1 cellular context compared by ENCODE assay signal in the genomic region with DNA sequence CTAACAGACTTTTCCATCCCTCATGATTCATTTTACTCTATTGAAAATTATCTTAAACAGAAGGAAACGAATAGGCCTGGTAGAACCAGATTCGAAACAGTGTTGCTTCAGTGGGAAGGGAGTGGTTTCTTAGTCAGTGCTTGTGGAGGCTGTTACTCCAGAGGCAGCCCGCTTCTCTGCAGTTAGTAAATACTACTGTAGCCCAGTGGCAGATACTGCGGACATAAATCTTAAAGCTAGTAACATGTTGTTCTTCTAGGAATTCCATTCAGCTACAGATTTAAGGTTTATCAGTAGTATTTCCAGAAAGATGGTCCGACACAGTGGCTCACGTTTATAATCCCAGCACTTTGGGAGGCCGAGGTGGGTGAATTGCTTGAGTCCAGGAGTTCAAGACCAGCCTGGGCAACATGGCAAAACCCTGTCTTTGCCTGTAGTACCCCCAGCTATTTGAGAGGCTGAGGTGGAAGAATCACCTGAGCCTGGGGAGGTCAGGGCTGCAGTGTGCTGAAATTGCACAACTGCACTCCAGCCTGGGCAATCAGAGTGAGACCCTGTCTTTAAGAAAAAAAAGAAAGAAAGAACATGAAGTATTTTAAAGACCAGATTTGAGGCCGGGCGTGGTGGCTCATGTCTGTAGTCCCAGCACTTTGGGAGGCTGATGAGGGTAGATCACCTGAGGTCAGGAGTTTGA.
TF ChIP-seq lines count a peak whose summit lies in the region.

No MANE protein-coding gene starts in this region.

TF ChIP-seq in A549, 52 proteins besides CTCF, POLR2A, EP300 and RAD21 (continued from another document):
- TF ChIP-seq, protein P1, sequence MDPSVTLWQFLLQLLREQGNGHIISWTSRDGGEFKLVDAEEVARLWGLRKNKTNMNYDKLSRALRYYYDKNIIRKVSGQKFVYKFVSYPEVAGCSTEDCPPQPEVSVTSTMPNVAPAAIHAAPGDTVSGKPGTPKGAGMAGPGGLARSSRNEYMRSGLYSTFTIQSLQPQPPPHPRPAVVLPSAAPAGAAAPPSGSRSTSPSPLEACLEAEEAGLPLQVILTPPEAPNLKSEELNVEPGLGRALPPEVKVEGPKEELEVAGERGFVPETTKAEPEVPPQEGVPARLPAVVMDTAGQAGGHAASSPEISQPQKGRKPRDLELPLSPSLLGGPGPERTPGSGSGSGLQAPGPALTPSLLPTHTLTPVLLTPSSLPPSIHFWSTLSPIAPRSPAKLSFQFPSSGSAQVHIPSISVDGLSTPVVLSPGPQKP (IDR thresholded peaks at IDR 0.05; ENCODE audit: low read depth, low read length) = no peak
- no peak for TF ChIP-seq CEBPB (IDR thresholded peaks at IDR 0.05)
